In genomic region chr11:43575931-43576833, GRCh38 we compare ENCODE assay signal across 10 cellular contexts.
A peak's percentile ranks its signal among the peaks of the same experiment; 100 is the strongest.
DNase-seq lines count a peak whose midpoint lies in the region; ATAC-seq and TF ChIP-seq lines count a peak whose summit lies in the region.
"Had no signal": no experiment of that assay in that cellular context is flagged by ENCODE, and none has a peak within 500 bp of the region (broad histone marks: within the 10 kb centered on the region; RNA-seq: fewer than 3 reads in every experiment).

No MANE protein-coding gene starts in this region.

- H3K4me3 ChIP-seq in AG09309 (ENCODE audit: control insufficient read depth, low read depth, low read length), result peak overlapping the region; percentile 25

- TF ChIP-seq CTCF in AG09309 (IDR thresholded peaks at IDR 0.05; ENCODE audit: control insufficient read depth, insufficient read depth, low read depth, low read length, missing control alignments) (no peak), HFFc6 (IDR thresholded peaks at IDR 0.05) (no peak), nephron progenitor cell (IDR thresholded peaks at IDR 0.05) (no peak)

- H3K27ac Mint-ChIP-seq in HFFc6, result no peak overlapping the region
- H3K27ac Mint-ChIP-seq in nephron progenitor cell, result no peak overlapping the region

- DNase-seq in AG09309 (ENCODE audit: low read depth) (no peak), HFFc6 (no peak), cerebellum (ENCODE audit: low spot score) (peak; percentile 66), nephron progenitor cell (no peak), CD1c-positive myeloid dendritic cell (ENCODE audit: extremely low spot score) (no peak)
- no peak for DNase-seq in activated CD4-positive, alpha-beta T cell treated with anti-CD3 and anti-CD28 coated beads for 4 hours
- DNase-seq: activated CD4-positive, CD25-positive, alpha-beta regulatory T cell treated with anti-CD3 and anti-CD28 coated beads, Interleukin-2, amount 50 U/mL, for 72 hours had no signal

- ATAC-seq in HG03469 (IDR thresholded peaks at IDR 0.05; ENCODE audit: unreplicated experiment) (no peak), HG03439 (IDR thresholded peaks at IDR 0.05; ENCODE audit: unreplicated experiment) (no peak)

- H3K27me3 Mint-ChIP-seq in HFFc6 (ENCODE audit: insufficient read depth), result peaks cover 57% of the 10 kb centered on the region
- H3K27me3 Mint-ChIP-seq in nephron progenitor cell (ENCODE audit: low read depth, poor library complexity), result peaks cover 100% of the 10 kb centered on the region

- H3K9me3 Mint-ChIP-seq in HFFc6 (no peaks in the 10 kb centered on the region), nephron progenitor cell (peaks cover 5% of the 10 kb centered on the region)
- H3K9me3 Mint-ChIP-seq: central memory CD8-positive, alpha-beta T cell had no signal

- peaks cover 55% of the 10 kb centered on the region for H3K4me1 Mint-ChIP-seq in HFFc6 (ENCODE audit: low read depth)
- peaks cover 37% of the 10 kb centered on the region for H3K4me1 Mint-ChIP-seq in nephron progenitor cell

- H3K4me3 Mint-ChIP-seq in HFFc6 (peak overlapping the region; percentile 83), nephron progenitor cell (peak overlapping the region; percentile 74)
- H3K4me3 Mint-ChIP-seq: central memory CD8-positive, alpha-beta T cell had no signal

- no peaks in the 10 kb centered on the region; the same call in 1 of the 2 replicates for H3K36me3 Mint-ChIP-seq in HFFc6 (ENCODE audit: low read depth)
- H3K36me3 Mint-ChIP-seq in nephron progenitor cell (ENCODE audit: low read depth), result no peaks in the 10 kb centered on the region
